ENCODE assay signal across 8 cellular contexts in the genomic region with DNA sequence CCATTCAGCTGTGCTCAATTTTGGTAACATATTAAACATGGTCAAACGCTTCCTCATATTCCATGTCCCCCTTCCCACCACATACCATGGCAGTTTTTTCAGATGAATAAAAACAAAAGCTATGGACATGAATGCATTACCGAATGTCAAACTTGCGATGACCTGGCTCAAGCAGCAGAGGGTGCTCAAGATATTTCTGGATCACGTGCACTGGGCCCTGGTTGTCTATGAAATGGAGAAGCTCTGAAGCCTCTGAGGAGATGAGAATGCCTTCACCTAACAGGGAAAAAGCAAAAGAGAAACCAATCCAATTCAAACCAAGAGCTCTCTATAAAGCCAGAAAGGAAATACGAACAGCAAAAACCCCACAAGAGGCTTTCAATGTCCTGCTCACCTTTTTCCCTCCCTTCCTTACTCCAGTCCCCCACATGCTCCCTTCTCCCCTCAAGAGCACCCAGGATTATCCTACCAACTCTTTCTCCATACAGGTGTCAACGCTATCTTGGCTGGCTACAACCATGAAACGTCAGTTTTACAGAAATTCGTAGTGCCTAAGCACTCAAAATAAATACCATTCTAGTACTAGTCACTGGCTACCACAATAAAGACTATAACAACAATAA. TPM values are rescaled to one million over a fixed set of nuclear protein-coding genes. Genes with fewer than 3 reads are reported as not detected.
A peak's percentile ranks its signal among the peaks of the same experiment; 100 is the strongest.
DNase-seq lines count a peak whose midpoint lies in the region; ATAC-seq, FAIRE-seq and TF ChIP-seq lines count a peak whose summit lies in the region.
"Not testable (repeated sequence)": the region's sequence is repeated elsewhere in the genome, so short reads cannot be mapped to it uniquely, and the experiment has no call there.

No MANE protein-coding gene starts in this region.

- not testable (repeated sequence) for TF ChIP-seq CTCF in WTC11 (IDR thresholded peaks at IDR 0.05)

- not testable (repeated sequence) for H3K4me3 Mint-ChIP-seq in WTC11; naive thymus-derived CD8-positive, alpha-beta T cell

- H3K27me3 Mint-ChIP-seq in WTC11 (ENCODE audit: low read depth); naive thymus-derived CD8-positive, alpha-beta T cell: not testable (repeated sequence)

- H3K4me1 Mint-ChIP-seq in WTC11; naive thymus-derived CD8-positive, alpha-beta T cell: not testable (repeated sequence)

- H3K9me3 Mint-ChIP-seq in WTC11; naive thymus-derived CD8-positive, alpha-beta T cell: not testable (repeated sequence)

- POLR2A ChIA-PET in WTC11 (lab: Charles Lee); naive thymus-derived CD8-positive, alpha-beta T cell (lab: Charles Lee): not testable (repeated sequence)

- CTCF ChIA-PET in WTC11 (lab: Charles Lee): not testable (repeated sequence)

- FAIRE-seq in G401.6 (lab: Jason Lieb, UNC): peak; percentile 72

- ATAC-seq in GM19324 (IDR thresholded peaks at IDR 0.05; ENCODE audit: low FRiP score, unreplicated experiment) (peak; percentile 63), GM21717 (IDR thresholded peaks at IDR 0.05; ENCODE audit: unreplicated experiment) (peak; percentile 78), HG02885 (IDR thresholded peaks at IDR 0.05; ENCODE audit: poor library complexity, unreplicated experiment) (peak; percentile 89), HG03378 (IDR thresholded peaks at IDR 0.05; ENCODE audit: unreplicated experiment) (peak; percentile 69), WTC11 (peak; percentile 87), esophagus mucosa (peak; percentile 66)
- peak; percentile 64 to 80 for ATAC-seq in naive thymus-derived CD8-positive, alpha-beta T cell

- H3K27ac Mint-ChIP-seq in WTC11; naive thymus-derived CD8-positive, alpha-beta T cell: not testable (repeated sequence)

- H3K36me3 Mint-ChIP-seq in WTC11; naive thymus-derived CD8-positive, alpha-beta T cell: not testable (repeated sequence)

- not testable (repeated sequence) for DNase-seq in WTC11 (ENCODE audit: low spot score); naive thymus-derived CD8-positive, alpha-beta T cell

RNA-seq across cellular contexts. Expression of a gene that starts 27.2 kb away (rescaled TPM):
- total RNA-seq in WTC11 (2021) (1.1 to 4.6 TPM (median 2.5 TPM) in 3 replicates), esophagus mucosa (not detected)
- under 1 TPM in 1 of 2 experiments, not detected in 1; 0.23 TPM for total RNA-seq in naive thymus-derived CD8-positive, alpha-beta T cell
- 1 to 10 TPM in 1 of 3 donors, under 1 TPM in 2; 0.48 to 1.8 (median 0.76) TPM for polyA plus RNA-seq in naive thymus-derived CD8-positive, alpha-beta T cell
